ENCODE assay signal across 8 cellular contexts in genomic region chr16:8173111-8173644, GRCh38.
DNase-seq lines count a peak whose midpoint lies in the region; ATAC-seq and TF ChIP-seq lines count a peak whose summit lies in the region.

No MANE protein-coding gene starts in this region.

- no peaks in the 10 kb centered on the region for H3K36me3 ChIP-seq in BJ (ENCODE audit: control insufficient read depth, insufficient read depth, low read length)

- CTCF ChIA-PET in BJ (lab: Yijun Ruan, JAX), result no interaction called here

- H3K27me3 ChIP-seq in BJ (ENCODE audit: control insufficient read depth, insufficient read depth, low read length), result no peaks in the 10 kb centered on the region

- TF ChIP-seq CTCF in BJ (IDR thresholded peaks at IDR 0.05; ENCODE audit: insufficient read depth, low read depth, low read length) (0 out of 2 replicates have a peak, but pooled peaks have one; percentile 29), omental fat pad (IDR thresholded peaks at IDR 0.05) (peak in 1 of 3 donors; percentile 16)

- POLR2A ChIA-PET in BJ (lab: Charles Lee), result no interaction called here

- DNase-seq in BJ (ENCODE audit: low read depth) (no peak), GM19240 (ENCODE audit: insufficient read length, low spot score) (peak; percentile 16), NCI-H2029 (lab: John Stamatoyannopoulos, UW) (peak; percentile 72), T1000 (lab: John Stamatoyannopoulos, UW) (peak; percentile 1), fibroblast of the conjunctiva (ENCODE audit: low read depth) (peak; percentile 12), omental fat pad (ENCODE audit: low spot score) (peak; percentile 25)

- H3K4me3 ChIP-seq in BJ (ENCODE audit: low read depth, low read length), result no peak overlapping the region

- ATAC-seq in omental fat pad (ENCODE audit: low FRiP score) (peak; percentile 64), HG03520 (IDR thresholded peaks at IDR 0.05; ENCODE audit: unreplicated experiment) (no peak), GM19351 (IDR thresholded peaks at IDR 0.05; ENCODE audit: unreplicated experiment) (no peak)
